Comparison of ENCODE assay signal across 8 cellular contexts in genomic region chr19:511101-511841, GRCh38. TPM values are rescaled to one million over a fixed set of nuclear protein-coding genes. Genes with fewer than 3 reads are reported as not detected.
DNase-seq lines count a peak whose midpoint lies in the region; TF ChIP-seq lines count a peak whose summit lies in the region.

No MANE protein-coding gene starts in this region.

- TF ChIP-seq CTCF in neural cell (IDR thresholded peaks at IDR 0.05; ENCODE audit: poor library complexity, severe bottlenecking) (no peak), tibial nerve (IDR thresholded peaks at IDR 0.05) (no peak)

- H3K4me2 ChIP-seq in neural cell (ENCODE audit: low read length), result no peak overlapping the region

- H3K27me3 ChIP-seq in neural cell (ENCODE audit: insufficient read depth, low read depth, low read length), result no peaks in the 10 kb centered on the region
- no peaks in the 10 kb centered on the region for H3K27me3 ChIP-seq in tibial nerve

- 56 to 58% methylated on average over 28 of the region's 29 CpGs for WGBS in tibial nerve, 2 donors

- peak overlapping the region; percentile 96 for H3K27ac Mint-ChIP-seq in activated CD4-positive, alpha-beta memory T cell treated with anti-CD3 and anti-CD28 coated beads, Interleukin-2, amount 10 ng/mL, durations not matched to agents 7 days and 5 days

- H4K20me1 ChIP-seq in neural cell (ENCODE audit: insufficient read depth), result no peaks in the 10 kb centered on the region

- peaks cover 48% of the 10 kb centered on the region for H3K4me1 Mint-ChIP-seq in activated CD4-positive, alpha-beta memory T cell treated with anti-CD3 and anti-CD28 coated beads, Interleukin-2, amount 10 ng/mL, durations not matched to agents 7 days and 5 days

- peak overlapping the region; percentile 24 for H2AFZ ChIP-seq in neural cell (ENCODE audit: low read depth, low read length)

- H3K27me3 Mint-ChIP-seq in activated CD4-positive, alpha-beta memory T cell treated with anti-CD3 and anti-CD28 coated beads, Interleukin-2, amount 10 ng/mL, durations not matched to agents 7 days and 5 days, result no peaks in the 10 kb centered on the region

- TF ChIP-seq EP300 in neural cell (conservative IDR thresholded peaks at IDR 0.05; ENCODE audit: poor library complexity, severe bottlenecking) (peak; percentile 38), tibial nerve (IDR thresholded peaks at IDR 0.05) (no peak)

- no peaks in the 10 kb centered on the region for H3K9me2 ChIP-seq in neural cell (ENCODE audit: insufficient read depth, low read length)

- peak overlapping the region; percentile 44 for H3K4me3 ChIP-seq in neural cell (ENCODE audit: low read length)
- peak overlapping the region in 1 of 4 donors; percentile 31 for H3K4me3 ChIP-seq in tibial nerve

- DNase-seq in NCI-H2171 treated with DMSO at 0.1 percent for 48 hours (lab: John Stamatoyannopoulos, UW) (peak; percentile 98), tibial nerve (ENCODE audit: low spot score in 2 of 2) (no peak), iPS-NIHi11 (ENCODE audit: low spot score) (no peak), kidney tubule cell (ENCODE audit: low spot score) (no peak)
- peak; percentile 87 for DNase-seq in activated CD4-positive, alpha-beta memory T cell treated with anti-CD3 and anti-CD28 coated beads, Interleukin-2, amount 10 ng/mL, durations not matched to agents 7 days and 5 days
- peak; percentile 90 for DNase-seq in effector CD4-positive, alpha-beta T cell

- H3K27ac ChIP-seq in neural cell (ENCODE audit: low read length), result peak overlapping the region; percentile 94
- peak overlapping the region in 3 of 4 donors; percentile 36 to 75 (median 51) for H3K27ac ChIP-seq in tibial nerve

- H3K4me1 ChIP-seq in ES-I3 (ENCODE audit: insufficient read depth, low read length) (no peaks in the 10 kb centered on the region), tibial nerve (peaks cover 0 to 37% (median 18%) of the 10 kb centered on the region in 4 donors)

- H3K36me3 ChIP-seq in ES-I3 (ENCODE audit: insufficient read depth, low read length) (no peaks in the 10 kb centered on the region; the same call in 1 of the 2 replicates), neural cell (ENCODE audit: insufficient read depth, low read length) (no peaks in the 10 kb centered on the region), tibial nerve (peaks cover 0 to 24% (median 0%) of the 10 kb centered on the region in 3 donors)

- peak overlapping the region; percentile 73 for H3K4me3 Mint-ChIP-seq in activated CD4-positive, alpha-beta memory T cell treated with anti-CD3 and anti-CD28 coated beads, Interleukin-2, amount 10 ng/mL, durations not matched to agents 7 days and 5 days

- POLR2A ChIA-PET in activated CD4-positive, alpha-beta memory T cell treated with anti-CD3 and anti-CD28 coated beads, Interleukin-2, amount 10 ng/mL, durations not matched to agents 7 days and 5 days (lab: Charles Lee), result interaction anchor here (0.6 to 2.8 kb wide), 16 partner anchors 10 to 510 kb away, joined by 3 to 46 read pairs (median 4); partner anchors contain the start of genes BSG, CDC34, POLRMT and RNF126

- H3K9ac ChIP-seq in ES-I3 (ENCODE audit: low read depth, low read length) (peak overlapping the region; percentile 31; the same call in 1 of the 2 replicates), neural cell (ENCODE audit: low read length) (peak overlapping the region; percentile 82)

- TF ChIP-seq RAD21 in neural cell (conservative IDR thresholded peaks at IDR 0.05), result no peak

- no peaks in the 10 kb centered on the region for H3F3A ChIP-seq in neural cell (ENCODE audit: insufficient read depth, low read length, poor library complexity, severe bottlenecking)

- no peak for TF ChIP-seq POLR2A in tibial nerve (IDR thresholded peaks at IDR 0.05)

- peaks cover 16% of the 10 kb centered on the region for H3K36me3 Mint-ChIP-seq in activated CD4-positive, alpha-beta memory T cell treated with anti-CD3 and anti-CD28 coated beads, Interleukin-2, amount 10 ng/mL, durations not matched to agents 7 days and 5 days (ENCODE audit: low read depth)

- no peaks in the 10 kb centered on the region for H3K9me3 Mint-ChIP-seq in activated CD4-positive, alpha-beta memory T cell treated with anti-CD3 and anti-CD28 coated beads, Interleukin-2, amount 10 ng/mL, durations not matched to agents 7 days and 5 days

- H3K9me3 ChIP-seq in ES-I3 (ENCODE audit: control insufficient read depth, insufficient read depth, low read length) (no peaks in the 10 kb centered on the region; the same call in 1 of the 2 replicates), neural cell (ENCODE audit: low read length) (no peaks in the 10 kb centered on the region), tibial nerve (no peaks in the 10 kb centered on the region)

- peaks cover 12% of the 10 kb centered on the region for H3K79me2 ChIP-seq in neural cell (replicated peaks; ENCODE audit: insufficient read depth, low read length)

- CTCF ChIA-PET in activated CD4-positive, alpha-beta memory T cell treated with anti-CD3 and anti-CD28 coated beads, Interleukin-2, amount 10 ng/mL, durations not matched to agents 7 days and 5 days (lab: Charles Lee), result interaction anchor here (0.7 to 2.9 kb wide), 21 partner anchors 10 to 273 kb away, joined by 3 to 59 read pairs (median 5); partner anchors contain the start of genes CDC34, FSTL3, GZMM and MADCAM1

TF ChIP-seq in neural cell, 6 proteins besides CTCF, POLR2A, EP300 and RAD21:
- no peak for TF ChIP-seq TAF1 (IDR thresholded peaks at IDR 0.05; ENCODE audit: low read depth)
- no peak for TF ChIP-seq EZH2 (IDR thresholded peaks at IDR 0.05; ENCODE audit: borderline replicate concordance, insufficient read depth, low read length, poor library complexity, severe bottlenecking)
- no peak for TF ChIP-seq MXI1 (conservative IDR thresholded peaks at IDR 0.05; ENCODE audit: poor library complexity, severe bottlenecking)
- TF ChIP-seq SMC3 (conservative IDR thresholded peaks at IDR 0.05; ENCODE audit: poor library complexity), result no peak
- no peak for TF ChIP-seq REST (IDR thresholded peaks at IDR 0.05; ENCODE audit: borderline replicate concordance)
- TF ChIP-seq POLR2AphosphoS5 (IDR thresholded peaks at IDR 0.05), result no peak

RNA-seq across cellular contexts. Expression of gene TPGS1, which starts 4.0 kb away (rescaled TPM):
- 10 to 100 TPM; 22.9 to 24.0 TPM for total RNA-seq in activated CD4-positive, alpha-beta memory T cell treated with anti-CD3 and anti-CD28 coated beads, Interleukin-2, amount 10 ng/mL, durations not matched to agents 7 days and 5 days
- polyA plus RNA-seq in neural cell, result 79.6 and 83.2 TPM in 2 replicates
- 41.0 and 47.5 TPM in 2 replicates for polyA minus RNA-seq in neural cell
- total RNA-seq in tibial nerve, result 100 to 1,000 TPM; 108 to 131 (median 115) TPM

RNA-seq across cellular contexts. Expression of gene MADCAM1, which starts 15.0 kb away (rescaled TPM):
- total RNA-seq in activated CD4-positive, alpha-beta memory T cell treated with anti-CD3 and anti-CD28 coated beads, Interleukin-2, amount 10 ng/mL, durations not matched to agents 7 days and 5 days, result under 1 TPM; 0.78 to 0.81 TPM
- polyA plus RNA-seq in neural cell, result 0.22 and 1.0 TPM in 2 replicates
- 0.46 and 1.2 TPM in 2 replicates for polyA minus RNA-seq in neural cell
- total RNA-seq in tibial nerve, result under 1 TPM in 1 of 4 donors, not detected in 3; 0.21 TPM

RNA-seq across cellular contexts. Expression of gene CDC34, which starts 20.3 kb away (rescaled TPM):
- total RNA-seq in activated CD4-positive, alpha-beta memory T cell treated with anti-CD3 and anti-CD28 coated beads, Interleukin-2, amount 10 ng/mL, durations not matched to agents 7 days and 5 days, result 10 to 100 TPM; 50.3 to 50.4 TPM
- 155 and 172 TPM in 2 replicates for polyA plus RNA-seq in neural cell
- polyA minus RNA-seq in neural cell, result 55.0 and 68.7 TPM in 2 replicates
- total RNA-seq in tibial nerve, result 100 to 1,000 TPM in 1 of 4 donors, 10 to 100 TPM in 3; 60.7 to 110 (median 73.4) TPM

RNA-seq across cellular contexts. Expression of gene GZMM, which starts 32.6 kb away (rescaled TPM):
- total RNA-seq in activated CD4-positive, alpha-beta memory T cell treated with anti-CD3 and anti-CD28 coated beads, Interleukin-2, amount 10 ng/mL, durations not matched to agents 7 days and 5 days, result 10 to 100 TPM; 45.1 to 45.2 TPM
- polyA plus RNA-seq in neural cell, result 0.38 and 0.72 TPM in 2 replicates
- not detected in 2 replicates for polyA minus RNA-seq in neural cell
- 1 to 10 TPM in 1 of 4 donors, not detected in 3; 2.5 TPM for total RNA-seq in tibial nerve

RNA-seq across cellular contexts. Expression of gene SHC2, which starts 50.4 kb away (rescaled TPM):
- not detected for total RNA-seq in activated CD4-positive, alpha-beta memory T cell treated with anti-CD3 and anti-CD28 coated beads, Interleukin-2, amount 10 ng/mL, durations not matched to agents 7 days and 5 days
- 75.8 and 81.2 TPM in 2 replicates for polyA plus RNA-seq in neural cell
- polyA minus RNA-seq in neural cell, result 22.7 and 26.1 TPM in 2 replicates
- total RNA-seq in tibial nerve, result 10 to 100 TPM; 13.5 to 41.1 (median 22.9) TPM

Comparison
In these comparisons a context has a peak if more than half of its experiments do, and no peak if none do; other contexts are left out.
1. DNase-seq: peak in NCI-H2171 treated with DMSO at 0.1 percent for 48 hours (single experiment), activated CD4-positive, alpha-beta memory T cell treated with anti-CD3 and anti-CD28 coated beads, Interleukin-2, amount 10 ng/mL, durations not matched to agents 7 days and 5 days (single experiment) and effector CD4-positive, alpha-beta T cell (single experiment); none in tibial nerve (0 of 2), iPS-NIHi11 (single experiment) and kidney tubule cell (single experiment).
2. RNA of gene TPGS1, which starts 4.0 kb away (total RNA-seq): 108 to 131 TPM in tibial nerve; 22.9 to 24.0 TPM in activated CD4-positive, alpha-beta memory T cell treated with anti-CD3 and anti-CD28 coated beads, Interleukin-2, amount 10 ng/mL, durations not matched to agents 7 days and 5 days; every median in the first group is over 4 times any median in the second.